In the genomic region with DNA sequence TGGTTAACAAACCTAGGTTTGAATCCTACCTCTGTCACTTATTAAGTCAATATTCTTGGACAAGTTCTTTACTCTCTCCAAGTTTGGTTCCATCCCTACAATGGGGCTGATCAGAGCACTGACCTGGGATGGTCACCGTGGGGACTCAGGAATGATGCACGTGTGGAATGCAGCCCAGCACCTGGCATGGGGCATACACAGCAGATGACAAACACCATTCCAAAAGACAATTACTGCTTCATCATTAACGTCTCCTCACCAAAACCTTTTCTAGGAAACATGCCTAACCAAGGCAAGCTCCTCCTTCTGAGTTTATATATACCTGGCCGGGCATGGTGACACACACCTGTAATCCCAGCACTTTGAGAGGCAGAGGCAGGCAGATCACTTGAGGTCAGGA, we compare ENCODE assay signal across 14 cellular contexts.
DNase-seq lines count a peak whose midpoint lies in the region; ATAC-seq, FAIRE-seq and TF ChIP-seq lines count a peak whose summit lies in the region.
"Had no signal": no experiment of that assay in that cellular context is flagged by ENCODE, and none has a peak within 500 bp of the region (broad histone marks: within the 10 kb centered on the region; RNA-seq: fewer than 3 reads in every experiment).

No MANE protein-coding gene starts in this region.

- DNase-seq in RCC 7860 (ENCODE audit: low spot score) (peak; percentile 16), endothelial cell of umbilical vein (ENCODE audit: low read depth, low spot score) (no peak), neural progenitor cell (ENCODE audit: low spot score) (no peak), tibial artery (no peak), NCI-H2227 (lab: John Stamatoyannopoulos, UW; ENCODE audit: unreplicated experiment) (no peak), AG20443 (ENCODE audit: low spot score) (no peak), left colon (no peak)
- DNase-seq: DMS79 treated with DMSO at 0.1 percent for 48 hours, MV-4-11, NCI-H187, NCI-H524 treated with DMSO at 0.1 percent for 48 hours had no signal

- no peaks in the 10 kb centered on the region for H3K9me3 Mint-ChIP-seq in neural progenitor cell

- CTCF ChIA-PET in endothelial cell of umbilical vein (lab: Charles Lee), result interaction anchor here (1.0 to 1.9 kb wide), 2 partner anchors 13 to 20 kb away, joined by 4 to 5 read pairs; no protein-coding TSS in a partner anchor

- H3K27ac ChIP-seq in endothelial cell of umbilical vein (ENCODE audit: insufficient read depth, low read depth, low read length), result peak overlapping the region; percentile 65
- H3K27ac ChIP-seq in neural progenitor cell, result no peak overlapping the region
- H3K27ac ChIP-seq in tibial artery, result peak overlapping the region; percentile 23 to 60
- H3K27ac ChIP-seq: KMS-11 had no signal

- no peak overlapping the region for H3K9ac ChIP-seq in endothelial cell of umbilical vein (replicated peaks; ENCODE audit: extremely low read depth, insufficient read depth, low read length)
- no peak overlapping the region for H3K9ac ChIP-seq in neural progenitor cell
- H3K9ac ChIP-seq: KMS-11 had no signal

- H2AFZ ChIP-seq in endothelial cell of umbilical vein (ENCODE audit: low read depth, low read length) (no peak overlapping the region), neural progenitor cell (replicated peaks) (no peak overlapping the region)

- H3K4me3 ChIP-seq in endothelial cell of umbilical vein (replicated peaks in 1 of 3; ENCODE audit: insufficient read depth in 1 of 3, low read depth in 1 of 3, low read length in 3 of 3), result no peak overlapping the region
- no peak overlapping the region for H3K4me3 ChIP-seq in neural progenitor cell
- H3K4me3 ChIP-seq in tibial artery, result no peak overlapping the region

- H3K9me3 ChIP-seq in endothelial cell of umbilical vein (replicated peaks; ENCODE audit: control insufficient read depth, insufficient read depth, low read length) (no peaks in the 10 kb centered on the region), neural progenitor cell (ENCODE audit: low read depth) (no peaks in the 10 kb centered on the region), tibial artery (no peaks in the 10 kb centered on the region)

- H3F3A ChIP-seq in neural progenitor cell (ENCODE audit: low read depth), result no peaks in the 10 kb centered on the region

- H3K79me2 ChIP-seq in endothelial cell of umbilical vein (ENCODE audit: control insufficient read depth, insufficient read depth, low read length) (no peaks in the 10 kb centered on the region), neural progenitor cell (ENCODE audit: low read depth) (no peaks in the 10 kb centered on the region)

- TF ChIP-seq POLR2A in endothelial cell of umbilical vein (IDR thresholded peaks at IDR 0.05; ENCODE audit: low read depth, low read length), result no peak

- H3K9me1 ChIP-seq in endothelial cell of umbilical vein (replicated peaks; ENCODE audit: control insufficient read depth, extremely low read depth, insufficient read depth, low read length), result no peaks in the 10 kb centered on the region

- no peak overlapping the region for H3K4me2 ChIP-seq in endothelial cell of umbilical vein (ENCODE audit: insufficient read depth, low read length)
- H3K4me2 ChIP-seq in neural progenitor cell, result no peak overlapping the region
- H3K4me2 ChIP-seq: KMS-11 had no signal

- FAIRE-seq in RCC 7860 (lab: Jason Lieb, UNC), result no peak
- no peak for FAIRE-seq in endothelial cell of umbilical vein (lab: Jason Lieb, UNC)
- FAIRE-seq: H54 had no signal

- POLR2A ChIA-PET in endothelial cell of umbilical vein (lab: Charles Lee), result no interaction called here

- H3K36me3 ChIP-seq in endothelial cell of umbilical vein (ENCODE audit: control insufficient read depth in 2 of 2, extremely low read depth in 1 of 2, insufficient read depth in 2 of 2, low read length in 2 of 2) (no peaks in the 10 kb centered on the region), neural progenitor cell (no peaks in the 10 kb centered on the region), tibial artery (no peaks in the 10 kb centered on the region)

- H3K27me3 Mint-ChIP-seq in neural progenitor cell (ENCODE audit: insufficient read depth, low read depth), result peaks cover 6% of the 10 kb centered on the region

- H3K27me3 ChIP-seq in endothelial cell of umbilical vein (ENCODE audit: control insufficient read depth in 2 of 2, insufficient read depth in 2 of 2, low read length in 2 of 2), result peaks cover 0 to 2% of the 10 kb centered on the region in 2 experiments
- H3K27me3 ChIP-seq in neural progenitor cell, result no peaks in the 10 kb centered on the region
- H3K27me3 ChIP-seq in tibial artery, result no peaks in the 10 kb centered on the region

- ATAC-seq in left colon, result no peak

- BruUV-seq in endothelial cell of umbilical vein (replicated peaks; lab: Mats Ljungman, UMichigan), result no TSS peak

- intact Hi-C loops in endothelial cell of umbilical vein (cut with micrococcal nuclease), result no loop called here
- intact Hi-C loops in tibial artery (cut with DNase I; ENCODE audit: low total_unique reads), result no loop called here
- intact Hi-C loops in left colon (cut with DNase I, micrococcal nuclease), result no loop called here

- H3K4me3 Mint-ChIP-seq in neural progenitor cell, result no peak overlapping the region
- H3K4me3 Mint-ChIP-seq: CD14-positive monocyte had no signal

- dilution Hi-C loops in endothelial cell of umbilical vein (cut with MboI; ENCODE audit: extremely low pct_ligation_motif_present, low sequenced_read_pairs), result no loop called here

- H4K20me1 ChIP-seq in endothelial cell of umbilical vein (replicated peaks; ENCODE audit: control insufficient read depth, extremely low read depth, insufficient read depth, low read length) (no peaks in the 10 kb centered on the region), neural progenitor cell (ENCODE audit: low read depth) (no peaks in the 10 kb centered on the region)

- TF ChIP-seq CTCF in endothelial cell of umbilical vein (IDR thresholded peaks at IDR 0.05; ENCODE audit: extremely low read depth in 1 of 2, insufficient read depth in 1 of 2, low read depth in 1 of 2, low read length in 2 of 2), result no peak
- no peak for TF ChIP-seq CTCF in neural progenitor cell (IDR thresholded peaks at IDR 0.05)
- TF ChIP-seq CTCF in tibial artery (IDR thresholded peaks at IDR 0.05), result no peak

- peak overlapping the region; percentile 47 for H3K27ac Mint-ChIP-seq in neural progenitor cell

- H3K4me1 Mint-ChIP-seq in neural progenitor cell, result peaks cover 9% of the 10 kb centered on the region

- H3K4me1 ChIP-seq in endothelial cell of umbilical vein (ENCODE audit: control insufficient read depth, extremely low read depth, insufficient read depth, low read length), result peaks cover 30% of the 10 kb centered on the region
- H3K4me1 ChIP-seq in neural progenitor cell, result no peaks in the 10 kb centered on the region
- peaks cover 0 to 43% (median 30%) of the 10 kb centered on the region in 4 donors for H3K4me1 ChIP-seq in tibial artery

- no peaks in the 10 kb centered on the region for H3K36me3 Mint-ChIP-seq in neural progenitor cell
- H3K36me3 Mint-ChIP-seq: CD14-positive monocyte had no signal

TF ChIP-seq in endothelial cell of umbilical vein, 7 proteins besides CTCF, POLR2A, EP300 and RAD21:
- no peak for TF ChIP-seq POLR2AphosphoS5 (IDR thresholded peaks at IDR 0.05; ENCODE audit: insufficient read depth, low read depth, low read length)
- TF ChIP-seq GATA2 (IDR thresholded peaks at IDR 0.05; ENCODE audit: insufficient read depth, insufficient read length, low read depth, low read length), result no peak
- no peak for TF ChIP-seq FOS (IDR thresholded peaks at IDR 0.05; ENCODE audit: borderline replicate concordance, insufficient read depth, low read length)
- TF ChIP-seq JUN (IDR thresholded peaks at IDR 0.05; ENCODE audit: borderline replicate concordance, insufficient read depth, insufficient read length, low read depth), result no peak
- no peak for TF ChIP-seq MYC (IDR thresholded peaks at IDR 0.05; ENCODE audit: low read depth, low read length)
- TF ChIP-seq MAX (IDR thresholded peaks at IDR 0.05; ENCODE audit: insufficient read depth, insufficient read length), result no peak
- no peak for TF ChIP-seq EZH2 (IDR thresholded peaks at IDR 0.05; ENCODE audit: borderline replicate concordance, low read depth, low read length, severe bottlenecking)
